1 cellular context compared by ENCODE assay signal in genomic region chr14:58749066-58749669, GRCh38.
TF ChIP-seq lines count a peak whose summit lies in the region.

No MANE protein-coding gene starts in this region.

TF ChIP-seq in HEK293, 187 proteins besides CTCF, POLR2A, EP300 and RAD21 (continued from another document and continues in another):
- TF ChIP-seq, protein P1, sequence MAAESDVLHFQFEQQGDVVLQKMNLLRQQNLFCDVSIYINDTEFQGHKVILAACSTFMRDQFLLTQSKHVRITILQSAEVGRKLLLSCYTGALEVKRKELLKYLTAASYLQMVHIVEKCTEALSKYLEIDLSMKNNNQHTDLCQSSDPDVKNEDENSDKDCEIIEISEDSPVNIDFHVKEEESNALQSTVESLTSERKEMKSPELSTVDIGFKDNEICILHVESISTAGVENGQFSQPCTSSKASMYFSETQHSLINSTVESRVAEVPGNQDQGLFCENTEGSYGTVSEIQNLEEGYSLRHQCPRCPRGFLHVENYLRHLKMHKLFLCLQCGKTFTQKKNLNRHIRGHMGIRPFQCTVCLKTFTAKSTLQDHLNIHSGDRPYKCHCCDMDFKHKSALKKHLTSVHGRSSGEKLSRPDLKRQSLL (tag by site-specific recombination; IDR thresholded peaks at IDR 0.05), result no peak
- TF ChIP-seq ZNF324 (tag by site-specific recombination; IDR thresholded peaks at IDR 0.05), result no peak
- TF ChIP-seq, protein P2, sequence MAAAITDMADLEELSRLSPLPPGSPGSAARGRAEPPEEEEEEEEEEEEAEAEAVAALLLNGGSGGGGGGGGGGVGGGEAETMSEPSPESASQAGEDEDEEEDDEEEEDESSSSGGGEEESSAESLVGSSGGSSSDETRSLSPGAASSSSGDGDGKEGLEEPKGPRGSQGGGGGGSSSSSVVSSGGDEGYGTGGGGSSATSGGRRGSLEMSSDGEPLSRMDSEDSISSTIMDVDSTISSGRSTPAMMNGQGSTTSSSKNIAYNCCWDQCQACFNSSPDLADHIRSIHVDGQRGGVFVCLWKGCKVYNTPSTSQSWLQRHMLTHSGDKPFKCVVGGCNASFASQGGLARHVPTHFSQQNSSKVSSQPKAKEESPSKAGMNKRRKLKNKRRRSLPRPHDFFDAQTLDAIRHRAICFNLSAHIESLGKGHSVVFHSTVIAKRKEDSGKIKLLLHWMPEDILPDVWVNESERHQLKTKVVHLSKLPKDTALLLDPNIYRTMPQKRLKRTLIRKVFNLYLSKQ (tag by site-specific recombination; IDR thresholded peaks at IDR 0.05; ENCODE audit: borderline replicate concordance), result no peak
- TF ChIP-seq ZFP41 (tag by site-specific recombination; IDR thresholded peaks at IDR 0.05; ENCODE audit: borderline replicate concordance), result no peak
- TF ChIP-seq ZNF658 (tag by site-specific recombination; IDR thresholded peaks at IDR 0.05), result no peak
- peak; percentile 58 for TF ChIP-seq TCF7L2 (IDR thresholded peaks at IDR 0.05; ENCODE audit: borderline replicate concordance, low read depth, low read length)
- TF ChIP-seq ELK4 (IDR thresholded peaks at IDR 0.05; ENCODE audit: borderline replicate concordance, low read depth, low read length), result no peak
- no peak for TF ChIP-seq SCRT1 (tag by site-specific recombination; IDR thresholded peaks at IDR 0.05; ENCODE audit: borderline replicate concordance)
- TF ChIP-seq ZNF473 (tag by site-specific recombination; IDR thresholded peaks at IDR 0.05), result no peak
- TF ChIP-seq TSHZ1 (tag by site-specific recombination; IDR thresholded peaks at IDR 0.05; ENCODE audit: borderline replicate concordance), result peak; percentile 67; the same call in 1 of the 2 replicates
- no peak for TF ChIP-seq ZNF776 (tag by site-specific recombination; IDR thresholded peaks at IDR 0.05; ENCODE audit: borderline replicate concordance)
- no peak for TF ChIP-seq ZNF416 (tag by site-specific recombination; IDR thresholded peaks at IDR 0.05)
- no peak for TF ChIP-seq ZNF354C (tag by site-specific recombination; IDR thresholded peaks at IDR 0.05; ENCODE audit: borderline replicate concordance, low read depth)
- peak; percentile 70; the same call in 1 of the 2 replicates for TF ChIP-seq MEIS1 (CRISPR knock-in tag; IDR thresholded peaks at IDR 0.05; ENCODE audit: borderline replicate concordance)
- TF ChIP-seq KLF16 (tag by site-specific recombination; IDR thresholded peaks at IDR 0.05), result no peak
- TF ChIP-seq ZBTB1 (tag by site-specific recombination; IDR thresholded peaks at IDR 0.05), result no peak
- no peak for TF ChIP-seq ZNF830 (tag by site-specific recombination; IDR thresholded peaks at IDR 0.05; ENCODE audit: low read depth)
- no peak for TF ChIP-seq SCRT2 (tag by site-specific recombination; IDR thresholded peaks at IDR 0.05)
- no peak for TF ChIP-seq ZNF175 (tag by site-specific recombination; IDR thresholded peaks at IDR 0.05)
- TF ChIP-seq ZNF148 (tag by site-specific recombination; IDR thresholded peaks at IDR 0.05; ENCODE audit: borderline replicate concordance), result no peak
- TF ChIP-seq ZNF600 (tag by site-specific recombination; IDR thresholded peaks at IDR 0.05), result peak; percentile 82
- TF ChIP-seq RBAK (tag by site-specific recombination; IDR thresholded peaks at IDR 0.05), result no peak
- TF ChIP-seq ZNF394 (tag by site-specific recombination; IDR thresholded peaks at IDR 0.05; ENCODE audit: borderline replicate concordance), result peak; percentile 57; the same call in 1 of the 2 replicates
- TF ChIP-seq, protein P3, sequence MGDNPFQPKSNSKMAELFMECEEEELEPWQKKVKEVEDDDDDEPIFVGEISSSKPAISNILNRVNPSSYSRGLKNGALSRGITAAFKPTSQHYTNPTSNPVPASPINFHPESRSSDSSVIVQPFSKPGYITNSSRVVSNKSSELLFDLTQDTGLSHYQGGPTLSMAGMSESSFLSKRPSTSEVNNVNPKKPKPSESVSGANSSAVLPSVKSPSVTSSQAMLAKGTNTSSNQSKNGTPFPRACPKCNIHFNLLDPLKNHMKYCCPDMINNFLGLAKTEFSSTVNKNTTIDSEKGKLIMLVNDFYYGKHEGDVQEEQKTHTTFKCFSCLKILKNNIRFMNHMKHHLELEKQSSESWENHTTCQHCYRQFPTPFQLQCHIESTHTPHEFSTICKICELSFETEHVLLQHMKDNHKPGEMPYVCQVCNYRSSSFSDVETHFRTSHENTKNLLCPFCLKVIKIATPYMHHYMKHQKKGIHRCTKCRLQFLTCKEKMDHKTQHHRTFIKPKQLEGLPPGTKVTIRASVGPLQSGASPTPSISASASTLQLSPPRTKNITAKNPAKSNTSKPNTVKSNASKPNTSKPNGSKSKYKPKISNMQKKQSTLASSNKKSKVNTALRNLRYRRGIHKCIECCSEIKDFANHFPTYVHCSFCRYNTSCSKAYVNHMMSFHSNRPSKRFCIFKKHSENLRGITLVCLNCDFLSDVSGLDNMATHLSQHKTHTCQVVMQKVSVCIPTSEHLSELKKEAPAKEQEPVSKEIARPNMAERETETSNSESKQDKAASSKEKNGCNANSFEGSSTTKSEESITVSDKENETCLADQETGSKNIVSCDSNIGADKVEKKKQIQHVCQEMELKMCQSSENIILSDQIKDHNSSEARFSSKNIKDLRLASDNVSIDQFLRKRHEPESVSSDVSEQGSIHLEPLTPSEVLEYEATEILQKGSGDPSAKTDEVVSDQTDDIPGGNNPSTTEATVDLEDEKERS (tag by site-specific recombination; IDR thresholded peaks at IDR 0.05), result no peak
- no peak for TF ChIP-seq ZNF221 (tag by site-specific recombination; IDR thresholded peaks at IDR 0.05; ENCODE audit: borderline replicate concordance)
- TF ChIP-seq ZNF302 (tag by site-specific recombination; IDR thresholded peaks at IDR 0.05; ENCODE audit: low read depth), result no peak
- TF ChIP-seq, protein P4, sequence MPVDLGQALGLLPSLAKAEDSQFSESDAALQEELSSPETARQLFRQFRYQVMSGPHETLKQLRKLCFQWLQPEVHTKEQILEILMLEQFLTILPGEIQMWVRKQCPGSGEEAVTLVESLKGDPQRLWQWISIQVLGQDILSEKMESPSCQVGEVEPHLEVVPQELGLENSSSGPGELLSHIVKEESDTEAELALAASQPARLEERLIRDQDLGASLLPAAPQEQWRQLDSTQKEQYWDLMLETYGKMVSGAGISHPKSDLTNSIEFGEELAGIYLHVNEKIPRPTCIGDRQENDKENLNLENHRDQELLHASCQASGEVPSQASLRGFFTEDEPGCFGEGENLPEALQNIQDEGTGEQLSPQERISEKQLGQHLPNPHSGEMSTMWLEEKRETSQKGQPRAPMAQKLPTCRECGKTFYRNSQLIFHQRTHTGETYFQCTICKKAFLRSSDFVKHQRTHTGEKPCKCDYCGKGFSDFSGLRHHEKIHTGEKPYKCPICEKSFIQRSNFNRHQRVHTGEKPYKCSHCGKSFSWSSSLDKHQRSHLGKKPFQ (tag by site-specific recombination; IDR thresholded peaks at IDR 0.05), result no peak
- TF ChIP-seq ZNF544 (tag by site-specific recombination; IDR thresholded peaks at IDR 0.05), result no peak
- no peak for TF ChIP-seq ZNF23 (tag by site-specific recombination; IDR thresholded peaks at IDR 0.05; ENCODE audit: borderline replicate concordance)
- peak; percentile 79 for TF ChIP-seq OSR2 (tag by site-specific recombination; IDR thresholded peaks at IDR 0.05)
- no peak for TF ChIP-seq PBX3 (CRISPR knock-in tag; IDR thresholded peaks at IDR 0.05)
- TF ChIP-seq, protein P5, sequence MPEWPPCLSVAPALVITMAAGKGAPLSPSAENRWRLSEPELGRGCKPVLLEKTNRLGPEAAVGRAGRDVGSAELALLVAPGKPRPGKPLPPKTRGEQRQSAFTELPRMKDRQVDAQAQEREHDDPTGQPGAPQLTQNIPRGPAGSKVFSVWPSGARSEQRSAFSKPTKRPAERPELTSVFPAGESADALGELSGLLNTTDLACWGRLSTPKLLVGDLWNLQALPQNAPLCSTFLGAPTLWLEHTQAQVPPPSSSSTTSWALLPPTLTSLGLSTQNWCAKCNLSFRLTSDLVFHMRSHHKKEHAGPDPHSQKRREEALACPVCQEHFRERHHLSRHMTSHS (tag by site-specific recombination; IDR thresholded peaks at IDR 0.05), result no peak
- TF ChIP-seq, protein P6, sequence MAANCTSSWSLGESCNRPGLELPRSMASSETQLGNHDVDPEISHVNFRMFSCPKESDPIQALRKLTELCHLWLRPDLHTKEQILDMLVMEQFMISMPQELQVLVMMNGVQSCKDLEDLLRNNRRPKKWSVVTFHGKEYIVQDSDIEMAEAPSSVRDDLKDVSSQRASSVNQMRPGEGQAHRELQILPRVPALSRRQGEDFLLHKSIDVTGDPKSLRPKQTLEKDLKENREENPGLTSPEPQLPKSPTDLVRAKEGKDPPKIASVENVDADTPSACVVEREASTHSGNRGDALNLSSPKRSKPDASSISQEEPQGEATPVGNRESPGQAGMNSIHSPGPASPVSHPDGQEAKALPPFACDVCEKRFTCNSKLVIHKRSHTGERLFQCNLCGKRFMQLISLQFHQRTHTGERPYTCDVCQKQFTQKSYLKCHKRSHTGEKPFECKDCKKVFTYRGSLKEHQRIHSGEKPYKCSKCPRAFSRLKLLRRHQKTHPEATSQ (tag by site-specific recombination; IDR thresholded peaks at IDR 0.05), result no peak
- no peak for TF ChIP-seq ZNF211 (tag by site-specific recombination; IDR thresholded peaks at IDR 0.05; ENCODE audit: low read depth)
- TF ChIP-seq ZNF266 (tag by site-specific recombination; IDR thresholded peaks at IDR 0.05; ENCODE audit: low read depth), result no peak
- TF ChIP-seq ZNF610 (tag by site-specific recombination; IDR thresholded peaks at IDR 0.05; ENCODE audit: borderline replicate concordance), result no peak
- TF ChIP-seq ZFP3 (tag by site-specific recombination; IDR thresholded peaks at IDR 0.05; ENCODE audit: low read depth), result no peak
- TF ChIP-seq ZNF19 (tag by site-specific recombination; IDR thresholded peaks at IDR 0.05; ENCODE audit: low read depth), result no peak
- no peak for TF ChIP-seq ZNF626 (tag by site-specific recombination; IDR thresholded peaks at IDR 0.05)
- peak; percentile 28; the same call in 1 of the 2 replicates for TF ChIP-seq ZNF341 (tag by site-specific recombination; IDR thresholded peaks at IDR 0.05; ENCODE audit: low read depth)
- no peak for TF ChIP-seq ZNF157 (tag by site-specific recombination; IDR thresholded peaks at IDR 0.05)
- TF ChIP-seq ZNF747 (tag by site-specific recombination; IDR thresholded peaks at IDR 0.05), result no peak
- TF ChIP-seq ZNF549 (tag by site-specific recombination; IDR thresholded peaks at IDR 0.05), result no peak
